Comparison of ENCODE assay signal across 22 cellular contexts in genomic region chr1:150262388-150263320, GRCh38. TPM values are rescaled to one million over a fixed set of nuclear protein-coding genes. Genes with fewer than 3 reads are reported as not detected.
DNase-seq lines count a peak whose midpoint lies in the region; ATAC-seq, FAIRE-seq and TF ChIP-seq lines count a peak whose summit lies in the region.
"Had no signal": no experiment of that assay in that cellular context is flagged by ENCODE, and none has a peak within 500 bp of the region (broad histone marks: within the 10 kb centered on the region; RNA-seq: fewer than 3 reads in every experiment).

No MANE protein-coding gene starts in this region.

- peaks cover 31% of the 10 kb centered on the region for H3K27me3 Mint-ChIP-seq in T-helper 1 cell treated with Interleukin-12 subunit alpha and Interleukin-12 subunit beta and Interleukin-4 antibody, amounts not matched to agents 30 μg/mL and 1 μg/mL, for 36 hours (ENCODE audit: low read depth)

- TF ChIP-seq CTCF in PC-9 (conservative IDR thresholded peaks at IDR 0.05) (no peak), endothelial cell of umbilical vein (IDR thresholded peaks at IDR 0.05; ENCODE audit: extremely low read depth in 1 of 2, insufficient read depth in 1 of 2, low read depth in 1 of 2, low read length in 2 of 2) (no peak), sigmoid colon (IDR thresholded peaks at IDR 0.05) (no peak)

- no peaks in the 10 kb centered on the region for H3K9me2 ChIP-seq in PC-9 (ENCODE audit: insufficient read depth)

- TF ChIP-seq POLR2A in endothelial cell of umbilical vein (IDR thresholded peaks at IDR 0.05; ENCODE audit: low read depth, low read length) (peak; percentile 51), sigmoid colon (IDR thresholded peaks at IDR 0.05) (no peak)

- BruUV-seq in PC-9 (replicated peaks; lab: Mats Ljungman, UMichigan) (no TSS peak), endothelial cell of umbilical vein (replicated peaks; lab: Mats Ljungman, UMichigan) (no TSS peak)

- H3K4me3 Mint-ChIP-seq in T-helper 1 cell treated with Interleukin-12 subunit alpha and Interleukin-12 subunit beta and Interleukin-4 antibody, amounts not matched to agents 30 μg/mL and 1 μg/mL, for 36 hours, result no peak overlapping the region
- H3K4me3 Mint-ChIP-seq: activated CD4-positive, alpha-beta T cell treated with anti-CD3 and anti-CD28 coated beads for 36 hours; dendritic cell treated with granulocyte-macrophage colony-stimulating factor and Interleukin-4, amounts not matched to agents 40 ng/mL and 50 ng/mL, for 4 days; natural killer cell treated with Interleukin-12 subunit alpha and Interleukin-12 subunit beta and Interleukin-15 and Interleukin-18, amount 100 ng/mL, for 72 hours had no signal

- ATAC-seq in HG02938 (IDR thresholded peaks at IDR 0.05; ENCODE audit: unreplicated experiment), result no peak
- ATAC-seq: activated CD4-positive, alpha-beta T cell treated with anti-CD3 and anti-CD28 coated beads for 36 hours; left lobe of liver; natural killer cell treated with Interleukin-12 subunit alpha and Interleukin-12 subunit beta and Interleukin-15 and Interleukin-18, amount 100 ng/mL, for 72 hours; right lobe of liver had no signal

- peak overlapping the region; percentile 4 for H3K27ac Mint-ChIP-seq in T-helper 1 cell treated with Interleukin-12 subunit alpha and Interleukin-12 subunit beta and Interleukin-4 antibody, amounts not matched to agents 30 μg/mL and 1 μg/mL, for 36 hours
- H3K27ac Mint-ChIP-seq: activated CD4-positive, alpha-beta T cell treated with anti-CD3 and anti-CD28 coated beads for 36 hours; dendritic cell treated with granulocyte-macrophage colony-stimulating factor and Interleukin-4, amounts not matched to agents 40 ng/mL and 50 ng/mL, for 4 days; natural killer cell treated with Interleukin-12 subunit alpha and Interleukin-12 subunit beta and Interleukin-15 and Interleukin-18, amount 100 ng/mL, for 72 hours had no signal

- WGBS in sigmoid colon, 2 donors, result 85% methylated on average over 6 of the region's 6 CpGs

- H3K9me3 Mint-ChIP-seq in T-helper 1 cell treated with Interleukin-12 subunit alpha and Interleukin-12 subunit beta and Interleukin-4 antibody, amounts not matched to agents 30 μg/mL and 1 μg/mL, for 36 hours, result no peaks in the 10 kb centered on the region
- H3K9me3 Mint-ChIP-seq: dendritic cell treated with granulocyte-macrophage colony-stimulating factor and Interleukin-4, amounts not matched to agents 40 ng/mL and 50 ng/mL, for 4 days; natural killer cell treated with Interleukin-12 subunit alpha and Interleukin-12 subunit beta and Interleukin-15 and Interleukin-18, amount 100 ng/mL, for 72 hours had no signal

- H3K9ac ChIP-seq in endothelial cell of umbilical vein (replicated peaks; ENCODE audit: extremely low read depth, insufficient read depth, low read length), result no peak overlapping the region

- H3K4me3 ChIP-seq in PC-9, result no peak overlapping the region; the same call in 1 of the 2 replicates
- no peak overlapping the region for H3K4me3 ChIP-seq in endothelial cell of umbilical vein (replicated peaks in 1 of 3; ENCODE audit: insufficient read depth in 1 of 3, low read depth in 1 of 3, low read length in 3 of 3)
- H3K4me3 ChIP-seq in sigmoid colon, result no peak overlapping the region
- H3K4me3 ChIP-seq: right lobe of liver, vagina had no signal

- POLR2A ChIA-PET in PC-9 (lab: Charles Lee; ENCODE audit: unreplicated experiment), result interaction anchor here (0.5 to 0.7 kb wide), 11 partner anchors 22 to 1280 kb away, joined by 3 to 16 read pairs (median 3); partner anchors contain the start of gene MCL1
- POLR2A ChIA-PET in endothelial cell of umbilical vein (lab: Charles Lee), result interaction anchor here (0.8 kb wide), 1 partner anchor 10 kb away, joined by 5 read pairs; the partner anchor contains the start of gene C1orf54

- peak overlapping the region; percentile 60 for H3K4me2 ChIP-seq in PC-9
- H3K4me2 ChIP-seq in endothelial cell of umbilical vein (ENCODE audit: insufficient read depth, low read length), result no peak overlapping the region

- H3K4me1 ChIP-seq in PC-9 (replicated peaks; ENCODE audit: insufficient read depth) (peaks cover 66% of the 10 kb centered on the region), endothelial cell of umbilical vein (ENCODE audit: control insufficient read depth, extremely low read depth, insufficient read depth, low read length) (peaks cover 7% of the 10 kb centered on the region), sigmoid colon (peaks cover 0 to 32% (median 10%) of the 10 kb centered on the region in 4 donors)

- H3K27me3 ChIP-seq in PC-9 (ENCODE audit: insufficient read depth, low read depth), result no peaks in the 10 kb centered on the region
- peaks cover 15 to 21% of the 10 kb centered on the region in 2 experiments for H3K27me3 ChIP-seq in endothelial cell of umbilical vein (ENCODE audit: control insufficient read depth in 2 of 2, insufficient read depth in 2 of 2, low read length in 2 of 2)
- H3K27me3 ChIP-seq in sigmoid colon, result peaks cover 0 to 13% (median 0%) of the 10 kb centered on the region in 3 donors
- H3K27me3 ChIP-seq: right lobe of liver, vagina had no signal

- H3K9me1 ChIP-seq in endothelial cell of umbilical vein (replicated peaks; ENCODE audit: control insufficient read depth, extremely low read depth, insufficient read depth, low read length), result no peaks in the 10 kb centered on the region

- H3K36me3 Mint-ChIP-seq in T-helper 1 cell treated with Interleukin-12 subunit alpha and Interleukin-12 subunit beta and Interleukin-4 antibody, amounts not matched to agents 30 μg/mL and 1 μg/mL, for 36 hours (ENCODE audit: low read depth), result peaks cover 23% of the 10 kb centered on the region
- H3K36me3 Mint-ChIP-seq: natural killer cell treated with Interleukin-12 subunit alpha and Interleukin-12 subunit beta and Interleukin-15 and Interleukin-18, amount 100 ng/mL, for 72 hours had no signal

- FAIRE-seq in endothelial cell of umbilical vein (lab: Jason Lieb, UNC), result no peak

- H3K36me3 ChIP-seq in PC-9 (ENCODE audit: low read depth) (peaks cover 17% of the 10 kb centered on the region), endothelial cell of umbilical vein (ENCODE audit: control insufficient read depth in 2 of 2, extremely low read depth in 1 of 2, insufficient read depth in 2 of 2, low read length in 2 of 2) (peaks cover 3 to 19% of the 10 kb centered on the region in 2 experiments), sigmoid colon (peaks cover 9 to 33% (median 30%) of the 10 kb centered on the region in 4 donors)

- CTCF ChIA-PET in PC-9 (lab: Charles Lee), result interaction anchor here (0.6 to 1.1 kb wide), 3 partner anchors 10 to 334 kb away, joined by 3 read pairs; partner anchors contain the start of gene C1orf54
- CTCF ChIA-PET in endothelial cell of umbilical vein (lab: Charles Lee), result interaction anchor here (1.3 to 13.2 kb wide), 2 partner anchors 13 to 17 kb away, joined by 3 to 466 read pairs; partner anchors contain the start of genes APH1A, C1orf54 and CIART

- H3K9me3 ChIP-seq in PC-9 (ENCODE audit: insufficient read depth, low read depth), result no peaks in the 10 kb centered on the region
- no peaks in the 10 kb centered on the region for H3K9me3 ChIP-seq in endothelial cell of umbilical vein (replicated peaks; ENCODE audit: control insufficient read depth, insufficient read depth, low read length)
- no peaks in the 10 kb centered on the region for H3K9me3 ChIP-seq in sigmoid colon
- H3K9me3 ChIP-seq: right lobe of liver, vagina had no signal

- 0 out of 2 replicates have a peak, but pooled peaks cover under 1% of the 10 kb centered on the region for H4K20me1 ChIP-seq in PC-9 (ENCODE audit: insufficient read depth)
- no peaks in the 10 kb centered on the region for H4K20me1 ChIP-seq in endothelial cell of umbilical vein (replicated peaks; ENCODE audit: control insufficient read depth, extremely low read depth, insufficient read depth, low read length)

- peaks cover 60% of the 10 kb centered on the region for H3F3A ChIP-seq in PC-9 (ENCODE audit: insufficient read depth, low read depth)

- H3K27ac ChIP-seq in PC-9, result peak overlapping the region; percentile 83
- no peak overlapping the region for H3K27ac ChIP-seq in endothelial cell of umbilical vein (ENCODE audit: insufficient read depth, low read depth, low read length)
- peak overlapping the region in 1 of 4 donors; percentile 2 for H3K27ac ChIP-seq in sigmoid colon
- H3K27ac ChIP-seq: vagina had no signal

- intact Hi-C loops in PC-9 (cut with micrococcal nuclease; ENCODE audit: unreplicated experiment), result loop anchor here (10.0 kb wide), 1 partner anchor 302 kb away; no protein-coding TSS in a partner anchor
- intact Hi-C loops in endothelial cell of umbilical vein (cut with micrococcal nuclease), result no loop called here
- intact Hi-C loops in sigmoid colon (cut with DNase I), result no loop called here

- H3K79me2 ChIP-seq in PC-9 (ENCODE audit: low read depth) (peaks cover 11% of the 10 kb centered on the region), endothelial cell of umbilical vein (ENCODE audit: control insufficient read depth, insufficient read depth, low read length) (peaks cover 9% of the 10 kb centered on the region)

- no peak overlapping the region for H2AFZ ChIP-seq in PC-9
- H2AFZ ChIP-seq in endothelial cell of umbilical vein (ENCODE audit: low read depth, low read length), result no peak overlapping the region

- H3K4me1 Mint-ChIP-seq in T-helper 1 cell treated with Interleukin-12 subunit alpha and Interleukin-12 subunit beta and Interleukin-4 antibody, amounts not matched to agents 30 μg/mL and 1 μg/mL, for 36 hours (ENCODE audit: low read depth), result peaks cover 16% of the 10 kb centered on the region

- no peak for TF ChIP-seq EP300 in sigmoid colon (IDR thresholded peaks at IDR 0.05)

- DNase-seq in T-helper 1 cell, result no peak
- DNase-seq in PC-9, result peak; percentile 9 to 92
- no peak for DNase-seq in endothelial cell of umbilical vein (ENCODE audit: low read depth, low spot score)
- DNase-seq in sigmoid colon, result peak; percentile 27
- no peak for DNase-seq in H4 (ENCODE audit: low spot score)
- DNase-seq in SKM-1 (lab: John Stamatoyannopoulos, UW; ENCODE audit: unreplicated experiment), result no peak
- DNase-seq: activated CD4-positive, alpha-beta T cell treated with anti-CD3 and anti-CD28 coated beads for 36 hours; activated T-cell treated with anti-CD3 and anti-CD28 coated beads, Interleukin-2, amount 50 U/mL, for 1 hour; amniotic stem cell; GDM1; IMR-90; NCI-H1417; NCI-H510A; right lobe of liver; stimulated activated CD4-positive, alpha-beta T cell treated with anti-CD3 and anti-CD28 coated beads, Interleukin-4, amount 100 ng/mL, for 4 hours had no signal

- dilution Hi-C loops in endothelial cell of umbilical vein (cut with MboI; ENCODE audit: extremely low pct_ligation_motif_present, low sequenced_read_pairs), result no loop called here

RNA-seq across cellular contexts. Expression of gene CA14, which starts 5.1 kb away (rescaled TPM):
- total RNA-seq in PC-9 (2021), result 0.95 and 1.7 TPM in 2 replicates
- total RNA-seq in endothelial cell of umbilical vein, result not detected in 2 replicates
- not detected in 2 replicates for polyA plus RNA-seq in endothelial cell of umbilical vein
- polyA plus RNA-seq in endothelial cell of umbilical vein (2011; cell fraction: cytosol; rRNA removed), result not detected in 2 replicates
- polyA plus RNA-seq in endothelial cell of umbilical vein (2011; cell fraction: nucleus; rRNA removed), result not detected in 2 replicates
- polyA plus RNA-seq in endothelial cell of umbilical vein (2012), result 0.24 and 0.37 TPM in 2 replicates
- polyA minus RNA-seq in endothelial cell of umbilical vein, result not detected in 2 replicates
- polyA minus RNA-seq in endothelial cell of umbilical vein (2011; cell fraction: cytosol; rRNA and poly(A)+ RNA removed), result not detected
- not detected in 2 replicates for polyA minus RNA-seq in endothelial cell of umbilical vein (2011; cell fraction: nucleus; rRNA and poly(A)+ RNA removed)
- total RNA-seq in sigmoid colon, result 1 to 10 TPM; 1.4 to 4.3 (median 1.5) TPM
- under 1 TPM in 1 of 3 donors, not detected in 2; 0.35 TPM for polyA plus RNA-seq in sigmoid colon
- not detected in 2 replicates for total RNA-seq in H4 (2014; rRNA removed; shearing (Covaris generic))
- total RNA-seq: activated CD4-positive, alpha-beta T cell treated with anti-CD3 and anti-CD28 coated beads for 36 hours; IMR-90; natural killer cell treated with Interleukin-12 subunit alpha and Interleukin-12 subunit beta and Interleukin-15 and Interleukin-18, amount 100 ng/mL, for 72 hours; T-helper 2 cell treated with Interferon-gamma antibody and Interleukin-4, amounts not matched to agents 100 ng/mL and 5 ng/mL, for 36 hours; vagina had no signal
- polyA plus RNA-seq: IMR-90 had no signal

RNA-seq across cellular contexts. Expression of gene APH1A, which starts 6.2 kb away (rescaled TPM):
- 152 and 173 TPM in 2 replicates for total RNA-seq in PC-9 (2021)
- total RNA-seq in endothelial cell of umbilical vein, result 157 and 165 TPM in 2 replicates
- polyA plus RNA-seq in endothelial cell of umbilical vein, result 325 and 344 TPM in 2 replicates
- 185 and 203 TPM in 2 replicates for polyA plus RNA-seq in endothelial cell of umbilical vein (2011; cell fraction: cytosol; rRNA removed)
- 325 and 331 TPM in 2 replicates for polyA plus RNA-seq in endothelial cell of umbilical vein (2011; cell fraction: nucleus; rRNA removed)
- 105 and 122 TPM in 2 replicates for polyA plus RNA-seq in endothelial cell of umbilical vein (2012)
- 287 and 355 TPM in 2 replicates for polyA minus RNA-seq in endothelial cell of umbilical vein
- 76.3 TPM for polyA minus RNA-seq in endothelial cell of umbilical vein (2011; cell fraction: cytosol; rRNA and poly(A)+ RNA removed)
- 80.5 and 107 TPM in 2 replicates for polyA minus RNA-seq in endothelial cell of umbilical vein (2011; cell fraction: nucleus; rRNA and poly(A)+ RNA removed)
- 10 to 100 TPM; 44.6 to 59.2 (median 48.0) TPM for total RNA-seq in sigmoid colon
- 100 to 1,000 TPM; 134 to 228 (median 145) TPM for polyA plus RNA-seq in sigmoid colon
- total RNA-seq in H4 (2014; rRNA removed; shearing (Covaris generic)), result 129 and 140 TPM in 2 replicates

RNA-seq across cellular contexts. Expression of gene C1orf54, which starts 9.9 kb away (rescaled TPM):
- total RNA-seq in PC-9 (2021) (1.4 and 1.8 TPM in 2 replicates), endothelial cell of umbilical vein (30.4 and 35.5 TPM in 2 replicates), sigmoid colon (10 to 100 TPM; 14.8 to 49.7 (median 39.4) TPM)
- polyA plus RNA-seq in endothelial cell of umbilical vein (52.6 and 66.9 TPM in 2 replicates), sigmoid colon (10 to 100 TPM; 15.7 to 27.0 (median 23.8) TPM)
- polyA plus RNA-seq in endothelial cell of umbilical vein (2011; cell fraction: cytosol; rRNA removed), result 61.4 and 81.5 TPM in 2 replicates
- 19.5 and 27.2 TPM in 2 replicates for polyA plus RNA-seq in endothelial cell of umbilical vein (2011; cell fraction: nucleus; rRNA removed)
- polyA plus RNA-seq in endothelial cell of umbilical vein (2012), result 31.0 and 41.3 TPM in 2 replicates
- 10.8 and 12.9 TPM in 2 replicates for polyA minus RNA-seq in endothelial cell of umbilical vein
- not detected for polyA minus RNA-seq in endothelial cell of umbilical vein (2011; cell fraction: cytosol; rRNA and poly(A)+ RNA removed)
- polyA minus RNA-seq in endothelial cell of umbilical vein (2011; cell fraction: nucleus; rRNA and poly(A)+ RNA removed), result 4.7 and 7.4 TPM in 2 replicates
- 4.4 and 6.7 TPM in 2 replicates for total RNA-seq in H4 (2014; rRNA removed; shearing (Covaris generic))

RNA-seq across cellular contexts. Expression of gene CIART, which starts 19.7 kb away (rescaled TPM):
- total RNA-seq in PC-9 (2021), result 11.0 and 16.6 TPM in 2 replicates
- 1.0 and 2.4 TPM in 2 replicates for total RNA-seq in endothelial cell of umbilical vein
- 4.2 and 4.3 TPM in 2 replicates for polyA plus RNA-seq in endothelial cell of umbilical vein
- polyA plus RNA-seq in endothelial cell of umbilical vein (2011; cell fraction: cytosol; rRNA removed), result 2.4 TPM in 2 replicates
- 5.9 and 7.5 TPM in 2 replicates for polyA plus RNA-seq in endothelial cell of umbilical vein (2011; cell fraction: nucleus; rRNA removed)
- 1.3 and 1.5 TPM in 2 replicates for polyA plus RNA-seq in endothelial cell of umbilical vein (2012)
- polyA minus RNA-seq in endothelial cell of umbilical vein, result 3.7 and 4.0 TPM in 2 replicates
- not detected for polyA minus RNA-seq in endothelial cell of umbilical vein (2011; cell fraction: cytosol; rRNA and poly(A)+ RNA removed)
- 1.7 and 2.3 TPM in 2 replicates for polyA minus RNA-seq in endothelial cell of umbilical vein (2011; cell fraction: nucleus; rRNA and poly(A)+ RNA removed)
- 10 to 100 TPM; 11.4 to 15.3 (median 13.5) TPM for total RNA-seq in sigmoid colon
- polyA plus RNA-seq in sigmoid colon, result 1 to 10 TPM in 2 of 3 donors, not detected in 1; 2.5 to 4.2 TPM
- total RNA-seq in H4 (2014; rRNA removed; shearing (Covaris generic)), result 8.6 and 15.6 TPM in 2 replicates

RNA-seq across cellular contexts. Expression of gene ANP32E, which starts 26.7 kb away (rescaled TPM):
- total RNA-seq in PC-9 (2021) (63.3 and 63.5 TPM in 2 replicates), endothelial cell of umbilical vein (53.4 and 57.9 TPM in 2 replicates), sigmoid colon (10 to 100 TPM; 11.9 to 25.5 (median 20.1) TPM)
- polyA plus RNA-seq in endothelial cell of umbilical vein (3.9 and 6.8 TPM in 2 replicates), sigmoid colon (10 to 100 TPM; 11.4 to 32.6 (median 11.8) TPM)
- 10.6 and 11.9 TPM in 2 replicates for polyA plus RNA-seq in endothelial cell of umbilical vein (2011; cell fraction: cytosol; rRNA removed)
- polyA plus RNA-seq in endothelial cell of umbilical vein (2011; cell fraction: nucleus; rRNA removed), result 3.5 and 7.1 TPM in 2 replicates
- polyA plus RNA-seq in endothelial cell of umbilical vein (2012), result 31.5 and 53.0 TPM in 2 replicates
- polyA minus RNA-seq in endothelial cell of umbilical vein, result 24.6 and 25.3 TPM in 2 replicates
- 17.1 TPM for polyA minus RNA-seq in endothelial cell of umbilical vein (2011; cell fraction: cytosol; rRNA and poly(A)+ RNA removed)
- polyA minus RNA-seq in endothelial cell of umbilical vein (2011; cell fraction: nucleus; rRNA and poly(A)+ RNA removed), result 5.6 and 6.0 TPM in 2 replicates
- total RNA-seq in H4 (2014; rRNA removed; shearing (Covaris generic)), result 29.4 and 52.6 TPM in 2 replicates

Comparison
In these comparisons a context has a peak if more than half of its experiments do, and no peak if none do; other contexts are left out.
1. DNase-seq: peak in PC-9 (2 of 2) and sigmoid colon (single experiment); none in T-helper 1 cell (0 of 5), endothelial cell of umbilical vein (single experiment), H4 (single experiment) and SKM-1 (single experiment).